In genomic region chr5:134945041-134945440, GRCh38 we compare ENCODE assay signal across 19 cellular contexts. TPM values are rescaled to one million over a fixed set of nuclear protein-coding genes. Genes with fewer than 3 reads are reported as not detected.
DNase-seq lines count a peak whose midpoint lies in the region; FAIRE-seq and TF ChIP-seq lines count a peak whose summit lies in the region.
"Had no signal": no experiment of that assay in that cellular context is flagged by ENCODE, and none has a peak within 500 bp of the region (broad histone marks: within the 10 kb centered on the region; RNA-seq: fewer than 3 reads in every experiment).

No MANE protein-coding gene starts in this region.

- TF ChIP-seq CTCF in H1 (IDR thresholded peaks at IDR 0.05; ENCODE audit: control extremely low read depth in 1 of 3, insufficient read depth in 1 of 3, low read depth in 1 of 3, low read length in 3 of 3) (no peak), neural progenitor cell (IDR thresholded peaks at IDR 0.05) (no peak)

- FAIRE-seq in H1 (lab: Jason Lieb, UNC) = peak; percentile 13

- H3K79me2 ChIP-seq in H1 (ENCODE audit: control insufficient read depth in 1 of 2, insufficient read depth in 2 of 2, low read length in 2 of 2) = no peaks in the 10 kb centered on the region
- H3K79me2 ChIP-seq in neural progenitor cell (ENCODE audit: low read depth) = no peaks in the 10 kb centered on the region

- H3K23ac ChIP-seq in H1 (ENCODE audit: insufficient read length) = no peak overlapping the region

- no peaks in the 10 kb centered on the region for H3K79me1 ChIP-seq in H1 (ENCODE audit: low read depth, low read length)

- H3K14ac ChIP-seq in H1 (ENCODE audit: insufficient read length) = no peak overlapping the region

- peaks cover 0 to 2% (median 0%) of the 10 kb centered on the region in 4 experiments; a peak in 1 of 8 replicates for H3K36me3 ChIP-seq in H1 (ENCODE audit: control insufficient read depth in 2 of 4, insufficient read depth in 4 of 4, low read length in 3 of 4)
- H3K36me3 ChIP-seq in neural progenitor cell = no peaks in the 10 kb centered on the region

- H3K9me3 Mint-ChIP-seq in neural progenitor cell = no peaks in the 10 kb centered on the region
- H3K9me3 Mint-ChIP-seq: CD4-positive, alpha-beta T cell; H9 had no signal

- H3K9me3 ChIP-seq in H1 (ENCODE audit: insufficient read depth in 2 of 2, low read depth in 1 of 2, low read length in 1 of 2) (no peaks in the 10 kb centered on the region), neural progenitor cell (ENCODE audit: low read depth) (no peaks in the 10 kb centered on the region)

- H3K27ac Mint-ChIP-seq in neural progenitor cell = no peak overlapping the region
- H3K27ac Mint-ChIP-seq: CD4-positive, alpha-beta T cell; H9 had no signal

- H2BK15ac ChIP-seq in H1 (ENCODE audit: low read length) = no peak overlapping the region

- H3K27me3 Mint-ChIP-seq in neural progenitor cell (ENCODE audit: insufficient read depth, low read depth) = no peaks in the 10 kb centered on the region
- H3K27me3 Mint-ChIP-seq: CD4-positive, alpha-beta T cell had no signal

- no peak overlapping the region for H2BK12ac ChIP-seq in H1 (ENCODE audit: low read depth, low read length)

- no peak overlapping the region for H3K4ac ChIP-seq in H1 (replicated peaks; ENCODE audit: insufficient read length, low read depth, low read length)

- H3K4me2 ChIP-seq in H1 (ENCODE audit: insufficient read depth in 1 of 2, low read depth in 2 of 2, low read length in 2 of 2) = no peak overlapping the region
- H3K4me2 ChIP-seq in neural progenitor cell = no peak overlapping the region

- no peak for TF ChIP-seq EP300 in H1 (IDR thresholded peaks at IDR 0.05; ENCODE audit: borderline replicate concordance in 1 of 2, low read depth in 2 of 2, low read length in 2 of 2)

- WGBS in H1 (ENCODE audit: extremely low coverage in 1 of 2, insufficient coverage in 1 of 2, insufficient read length in 1 of 2, insufficient replicate concordance in 2 of 2, low coverage in 1 of 2, low lambda C conversion rate in 2 of 2, missing lambda C conversion rate in 1 of 2), 2 experiments = 72% methylated on average over 2 of the region's 2 CpGs; no CpG with 5 or more reads in 1 of the 2 experiments

- H4K20me1 ChIP-seq in H1 (replicated peaks in 1 of 2; ENCODE audit: control insufficient read depth in 1 of 2, insufficient read depth in 2 of 2, low read length in 2 of 2) = no peaks in the 10 kb centered on the region
- H4K20me1 ChIP-seq in neural progenitor cell (ENCODE audit: low read depth) = no peaks in the 10 kb centered on the region

- peaks cover 4% of the 10 kb centered on the region for H3K36me3 Mint-ChIP-seq in neural progenitor cell

- no peak overlapping the region for H4K91ac ChIP-seq in H1 (replicated peaks; ENCODE audit: insufficient read length, low read length)

- H2BK120ac ChIP-seq in H1 (replicated peaks; ENCODE audit: low read depth, low read length) = no peak overlapping the region

- H3K4me3 Mint-ChIP-seq in neural progenitor cell = no peak overlapping the region
- H3K4me3 Mint-ChIP-seq: CD4-positive, alpha-beta T cell; H9 had no signal

- no peak overlapping the region for H2AK5ac ChIP-seq in H1 (ENCODE audit: low read depth, low read length)

- H3K9ac ChIP-seq in H1 (replicated peaks in 1 of 4; ENCODE audit: extremely low read depth in 1 of 4, low read depth in 3 of 4, low read length in 3 of 4) (no peak overlapping the region), neural progenitor cell (no peak overlapping the region)

- no peak overlapping the region for H2BK20ac ChIP-seq in H1 (ENCODE audit: low read length)

- CTCF ChIA-PET in H1 (lab: Charles Lee; ENCODE audit: partially characterized antibody) = interaction anchor here (0.9 to 1.0 kb wide), 2 partner anchors 23 to 69 kb away, joined by 3 read pairs; no protein-coding TSS in a partner anchor

- DNase-seq in GM04504 (ENCODE audit: low read depth) = peak; percentile 15
- peak; percentile 15 for DNase-seq in SK-N-DZ (ENCODE audit: low spot score)
- no peak for DNase-seq in H1 (ENCODE audit: low read depth in 1 of 2, low spot score in 2 of 2)
- DNase-seq in neural progenitor cell (ENCODE audit: low spot score) = peak; percentile 14
- no peak for DNase-seq in AG08395 (ENCODE audit: low spot score)
- DNase-seq in OCI-M1 (lab: John Stamatoyannopoulos, UW) = no peak
- no peak for DNase-seq in central memory CD4-positive, alpha-beta T cell
- DNase-seq: CD4-positive, alpha-beta T cell; DND-41; GDM1; H9; Kasumi-1; NCI-H1417 treated with DMSO at 0.1 percent for 48 hours; NCI-H2029; NCI-H2171 treated with DMSO at 0.1 percent for 48 hours; NCI-H524; NK-92 treated with Interleukin-12 subunit alpha and Interleukin-12 subunit beta, amount 100 ng/mL, for 24 hours; PC-3 had no signal

- H3K27ac ChIP-seq in H1 (ENCODE audit: low read depth, low read length) (no peak overlapping the region), neural progenitor cell (no peak overlapping the region)
- H3K27ac ChIP-seq: SK-N-MC had no signal

- H3K4me1 Mint-ChIP-seq in neural progenitor cell = peaks cover 7% of the 10 kb centered on the region

- H3K4me1 ChIP-seq in H1 (replicated peaks in 1 of 4; ENCODE audit: control insufficient read depth in 3 of 4, insufficient read depth in 4 of 4, low read length in 3 of 4) (no peaks in the 10 kb centered on the region), neural progenitor cell (peaks cover 23% of the 10 kb centered on the region)

- TF ChIP-seq RAD21 in H1 (IDR thresholded peaks at IDR 0.05 in 1 of 2, conservative IDR thresholded peaks at IDR 0.05 in 1 of 2; ENCODE audit: low read depth in 2 of 2, low read length in 2 of 2) = no peak

- H4K8ac ChIP-seq in H1 (ENCODE audit: extremely low read depth, insufficient read depth, low read length) = no peak overlapping the region

- no peaks in the 10 kb centered on the region for H3K23me2 ChIP-seq in H1 (ENCODE audit: low read depth, low read length)

- no peak overlapping the region for H4K5ac ChIP-seq in H1 (ENCODE audit: insufficient read length, low read depth, low read length)

- H2AFZ ChIP-seq in H1 (ENCODE audit: low read length) (no peak overlapping the region), neural progenitor cell (replicated peaks) (no peak overlapping the region)

- no peak overlapping the region for H3K18ac ChIP-seq in H1 (ENCODE audit: extremely low read depth, low read length)

- TF ChIP-seq POLR2A in H1 (IDR thresholded peaks at IDR 0.05; ENCODE audit: control extremely low read depth in 1 of 2, low read depth in 2 of 2, low read length in 2 of 2) = no peak

- H3K4me3 ChIP-seq in H1 (ENCODE audit: extremely low read depth in 1 of 4, insufficient read depth in 2 of 4, low read depth in 3 of 4, low read length in 4 of 4) (no peak overlapping the region), neural progenitor cell (no peak overlapping the region)
- H3K4me3 ChIP-seq: SK-N-MC had no signal

- POLR2A ChIA-PET in H1 (lab: Charles Lee; ENCODE audit: partially characterized antibody) = interaction anchor here (2.0 to 2.2 kb wide), 2 partner anchors 25 to 28 kb away, joined by 4 to 6 read pairs; no protein-coding TSS in a partner anchor

- H3F3A ChIP-seq in neural progenitor cell (ENCODE audit: low read depth) = no peaks in the 10 kb centered on the region

- H2BK5ac ChIP-seq in H1 (ENCODE audit: low read depth, low read length) = no peak overlapping the region

- H3K27me3 ChIP-seq in H1 (replicated peaks in 1 of 4; ENCODE audit: control insufficient read depth in 3 of 4, extremely low read depth in 1 of 4, insufficient read depth in 3 of 4, low read length in 3 of 4) = no peaks in the 10 kb centered on the region
- no peaks in the 10 kb centered on the region for H3K27me3 ChIP-seq in neural progenitor cell

- no peak overlapping the region for H3K56ac ChIP-seq in H1 (replicated peaks; ENCODE audit: insufficient read length, low read depth, low read length)

TF ChIP-seq in H1, 55 proteins besides CTCF, POLR2A, EP300 and RAD21 (continues in another document):
- TF ChIP-seq TBP (IDR thresholded peaks at IDR 0.05; ENCODE audit: low read depth, low read length) = no peak
- TF ChIP-seq RNF2 (IDR thresholded peaks at IDR 0.05; ENCODE audit: borderline replicate concordance, low read depth, low read length, missing control alignments, poor library complexity, severe bottlenecking) = no peak
- no peak for TF ChIP-seq CTBP2 (IDR thresholded peaks at IDR 0.05; ENCODE audit: borderline replicate concordance, insufficient read depth, insufficient read length, low read length)
- TF ChIP-seq CHD2 (IDR thresholded peaks at IDR 0.05; ENCODE audit: low read length) = no peak
- no peak for TF ChIP-seq SIRT6 (IDR thresholded peaks at IDR 0.05; ENCODE audit: low read length)
- no peak for TF ChIP-seq PHF8 (conservative IDR thresholded peaks at IDR 0.05; ENCODE audit: low read depth, low read length)

RNA-seq across cellular contexts. Expression of gene CATSPER3, which starts 22.7 kb away (rescaled TPM):
- not detected in 2 replicates for polyA plus RNA-seq in SK-N-DZ (2014; cell fraction: cytosol; rRNA removed)
- polyA plus RNA-seq in SK-N-DZ (2014; cell fraction: nucleus; rRNA removed) = 0.52 TPM in 1 of 2 replicates, not detected in the other
- 0.48 TPM in 1 of 2 replicates, not detected in the other for total RNA-seq in H1 (2021; fragmentation: NEBNext Ultra II Directional; extraction: Animal tissue kit (Norgen Biotek cat#: 25700))
- 0.60 and 0.62 TPM in 2 replicates for polyA plus RNA-seq in H1 (2011; rRNA removed)
- polyA plus RNA-seq in H1 (2011; cell fraction: cytosol; rRNA removed) = 0.49 TPM
- 0.88 TPM for polyA plus RNA-seq in H1 (2011; cell fraction: nucleus; rRNA removed)
- 0.36 to 0.70 TPM (median 0.42 TPM) in 4 replicates for polyA plus RNA-seq in H1 (2012, experiment 1 of 2)
- polyA plus RNA-seq in H1 (2012, experiment 2 of 2) = 0.17 TPM
- polyA plus RNA-seq in H1 (2013, experiment 1 of 2) = 0.30 TPM
- polyA plus RNA-seq in H1 (2013, experiment 2 of 2) = 0.28 TPM
- polyA minus RNA-seq in H1 (2011; rRNA and poly(A)+ RNA removed) = 0.38 and 0.78 TPM in 2 replicates
- not detected for polyA minus RNA-seq in H1 (2011; cell fraction: cytosol; rRNA and poly(A)+ RNA removed)
- not detected for polyA minus RNA-seq in H1 (2011; cell fraction: nucleus; rRNA and poly(A)+ RNA removed)
- 0.19 TPM in 1 of 2 replicates, not detected in the other for total RNA-seq in neural progenitor cell (ENCODE audit: low replicate concordance)

RNA-seq across cellular contexts. Expression of gene PCBD2, which starts 40.1 kb away (rescaled TPM):
- 18.8 and 20.8 TPM in 2 replicates for polyA plus RNA-seq in SK-N-DZ (2014; cell fraction: cytosol; rRNA removed)
- 5.3 and 8.4 TPM in 2 replicates for polyA plus RNA-seq in SK-N-DZ (2014; cell fraction: nucleus; rRNA removed)
- total RNA-seq in H1 (2021; fragmentation: NEBNext Ultra II Directional; extraction: Animal tissue kit (Norgen Biotek cat#: 25700)) = 7.2 and 10.3 TPM in 2 replicates
- polyA plus RNA-seq in H1 (2011; rRNA removed) = 4.4 and 4.8 TPM in 2 replicates
- polyA plus RNA-seq in H1 (2011; cell fraction: cytosol; rRNA removed) = 6.5 TPM
- 3.4 TPM for polyA plus RNA-seq in H1 (2011; cell fraction: nucleus; rRNA removed)
- polyA plus RNA-seq in H1 (2012, experiment 1 of 2) = 5.4 to 7.1 TPM (median 5.9 TPM) in 4 replicates
- 4.8 TPM for polyA plus RNA-seq in H1 (2012, experiment 2 of 2)
- 6.6 TPM for polyA plus RNA-seq in H1 (2013, experiment 1 of 2)
- 6.5 TPM for polyA plus RNA-seq in H1 (2013, experiment 2 of 2)
- 3.3 and 5.1 TPM in 2 replicates for polyA minus RNA-seq in H1 (2011; rRNA and poly(A)+ RNA removed)
- 5.1 TPM for polyA minus RNA-seq in H1 (2011; cell fraction: cytosol; rRNA and poly(A)+ RNA removed)
- 5.4 TPM for polyA minus RNA-seq in H1 (2011; cell fraction: nucleus; rRNA and poly(A)+ RNA removed)
- 2.2 and 5.0 TPM in 2 replicates for total RNA-seq in neural progenitor cell (ENCODE audit: low replicate concordance)

Comparison
In these comparisons a context has a peak if more than half of its experiments do, and no peak if none do; other contexts are left out.
1. DNase-seq: peak in GM04504 (single experiment), SK-N-DZ (single experiment) and neural progenitor cell (single experiment); none in H1 (0 of 2), AG08395 (single experiment), OCI-M1 (single experiment) and central memory CD4-positive, alpha-beta T cell (single experiment).